Comparison of ENCODE assay signal across 8 cellular contexts in genomic region chr9:122228191-122228905, GRCh38. TPM values are rescaled to one million over a fixed set of nuclear protein-coding genes. Genes with fewer than 3 reads are reported as not detected.
DNase-seq lines count a peak whose midpoint lies in the region; ATAC-seq and TF ChIP-seq lines count a peak whose summit lies in the region.

No MANE protein-coding gene starts in this region.

- H3K4me1 Mint-ChIP-seq in activated naive CD4-positive, alpha-beta T cell treated with anti-CD3 and anti-CD28 coated beads for 36 hours (ENCODE audit: low read depth): peaks cover 8% of the 10 kb centered on the region
- H3K4me1 Mint-ChIP-seq in type B pancreatic cell (ENCODE audit: unreplicated experiment): peaks cover 20% of the 10 kb centered on the region

- H3K27me3 ChIP-seq in lower lobe of right lung (ENCODE audit: low read depth) (peaks cover 62% of the 10 kb centered on the region), HAP-1 (ENCODE audit: low read depth) (no peaks in the 10 kb centered on the region; the same call in 1 of the 2 replicates)

- intact Hi-C loops in activated naive CD4-positive, alpha-beta T cell treated with anti-CD3 and anti-CD28 coated beads for 36 hours (cut with micrococcal nuclease): no loop called here
- intact Hi-C loops in lower lobe of right lung (cut with DNase I): no loop called here

- TF ChIP-seq CTCF in lower lobe of right lung (IDR thresholded peaks at IDR 0.05) (no peak), type B pancreatic cell (conservative IDR thresholded peaks at IDR 0.05) (no peak)

- DNase-seq in activated naive CD4-positive, alpha-beta T cell treated with anti-CD3 and anti-CD28 coated beads for 36 hours: no peak
- no peak for DNase-seq in activated naive CD4-positive, alpha-beta T cell (lab: John Stamatoyannopoulos, UW)
- DNase-seq in astrocyte of the hippocampus (ENCODE audit: low read depth, low spot score): peak; percentile 45
- DNase-seq in lower lobe of right lung: no peak
- DNase-seq in type B pancreatic cell (ENCODE audit: extremely low spot score, unreplicated experiment): no peak
- no peak for DNase-seq in HAP-1 (ENCODE audit: low spot score in 2 of 2)
- DNase-seq in NCI-H187 (lab: John Stamatoyannopoulos, UW): no peak
- no peak for DNase-seq in DMS153 (lab: John Stamatoyannopoulos, UW)

- no peaks in the 10 kb centered on the region for H3K36me3 Mint-ChIP-seq in activated naive CD4-positive, alpha-beta T cell treated with anti-CD3 and anti-CD28 coated beads for 36 hours (ENCODE audit: low read depth)
- peaks cover 11% of the 10 kb centered on the region for H3K36me3 Mint-ChIP-seq in type B pancreatic cell

- H3K27me3 Mint-ChIP-seq in activated naive CD4-positive, alpha-beta T cell treated with anti-CD3 and anti-CD28 coated beads for 36 hours (ENCODE audit: low read depth): peaks cover 29% of the 10 kb centered on the region
- peaks cover 56% of the 10 kb centered on the region for H3K27me3 Mint-ChIP-seq in type B pancreatic cell

- H3K4me3 ChIP-seq in lower lobe of right lung (peak overlapping the region; percentile 50), HAP-1 (no peak overlapping the region)

- CTCF ChIA-PET in activated naive CD4-positive, alpha-beta T cell treated with anti-CD3 and anti-CD28 coated beads for 36 hours (lab: Charles Lee): no interaction called here

- no peaks in the 10 kb centered on the region for H3K36me3 ChIP-seq in lower lobe of right lung
- H3K36me3 ChIP-seq in HAP-1 (replicated peaks): no peaks in the 10 kb centered on the region

- peak overlapping the region; percentile 53 for H3K4me3 Mint-ChIP-seq in activated naive CD4-positive, alpha-beta T cell treated with anti-CD3 and anti-CD28 coated beads for 36 hours
- H3K4me3 Mint-ChIP-seq in type B pancreatic cell: peak overlapping the region; percentile 82

- H3K4me1 ChIP-seq in lower lobe of right lung: peaks cover 32% of the 10 kb centered on the region
- peaks cover 12% of the 10 kb centered on the region for H3K4me1 ChIP-seq in HAP-1

- H3K9me3 ChIP-seq in lower lobe of right lung (no peaks in the 10 kb centered on the region), HAP-1 (no peaks in the 10 kb centered on the region)

- H3K9me3 Mint-ChIP-seq in activated naive CD4-positive, alpha-beta T cell treated with anti-CD3 and anti-CD28 coated beads for 36 hours: no peaks in the 10 kb centered on the region
- no peaks in the 10 kb centered on the region for H3K9me3 Mint-ChIP-seq in type B pancreatic cell

- H3K27ac ChIP-seq in lower lobe of right lung: no peak overlapping the region

- in situ Hi-C loops in HAP-1 (cut with MboI; ENCODE audit: low sequenced_read_pairs): no loop called here

- peak; percentile 3 to 14 for ATAC-seq in lower lobe of right lung

- H3K27ac Mint-ChIP-seq in activated naive CD4-positive, alpha-beta T cell treated with anti-CD3 and anti-CD28 coated beads for 36 hours: no peak overlapping the region
- H3K27ac Mint-ChIP-seq in type B pancreatic cell: no peak overlapping the region

RNA-seq across cellular contexts. Expression of gene LHX6, which starts 0.4 kb away (rescaled TPM):
- under 1 TPM in 1 of 2 experiments, not detected in 1; 0.10 TPM for total RNA-seq in activated naive CD4-positive, alpha-beta T cell treated with anti-CD3 and anti-CD28 coated beads for 36 hours
- total RNA-seq in lower lobe of right lung (8.1 TPM), type B pancreatic cell (ENCODE audit: low replicate concordance) (0.48 and 10.0 TPM in 2 replicates)

RNA-seq across cellular contexts. Expression of gene RBM18, which starts 36.3 kb away (rescaled TPM):
- 10 to 100 TPM; 25.8 to 25.9 TPM for total RNA-seq in activated naive CD4-positive, alpha-beta T cell treated with anti-CD3 and anti-CD28 coated beads for 36 hours
- total RNA-seq in lower lobe of right lung (21.7 TPM), type B pancreatic cell (ENCODE audit: low replicate concordance) (23.3 and 24.2 TPM in 2 replicates)

RNA-seq across cellular contexts. Expression of gene MRRF, which starts 36.3 kb away (rescaled TPM):
- total RNA-seq in activated naive CD4-positive, alpha-beta T cell treated with anti-CD3 and anti-CD28 coated beads for 36 hours: 10 to 100 TPM; 51.0 TPM
- total RNA-seq in lower lobe of right lung: 30.2 TPM
- total RNA-seq in type B pancreatic cell (ENCODE audit: low replicate concordance): 41.2 and 51.4 TPM in 2 replicates
